Comparison of ENCODE assay signal across 25 cellular contexts in genomic region chr3:27657404-27657803, GRCh38.
A peak's percentile ranks its signal among the peaks of the same experiment; 100 is the strongest.
DNase-seq lines count a peak whose midpoint lies in the region; ATAC-seq lines count a peak whose summit lies in the region.
"Had no signal": no experiment of that assay in that cellular context is flagged by ENCODE, and none has a peak within 500 bp of the region (broad histone marks: within the 10 kb centered on the region; RNA-seq: fewer than 3 reads in every experiment).

No MANE protein-coding gene starts in this region.

- peak; percentile 75 for DNase-seq in EL
- peak; percentile 66 for DNase-seq in NCI-H226
- DNase-seq in dermis blood vessel endothelial cell: peak; percentile 48
- peak; percentile 12 to 57 for DNase-seq in lung microvascular endothelial cell (ENCODE audit: low read depth in 2 of 2)
- no peak for DNase-seq in kidney glomerular epithelial cell (lab: John Stamatoyannopoulos, UW)
- DNase-seq in T-helper 17 cell: no peak
- DNase-seq: activated CD4-positive, alpha-beta T cell treated with anti-CD3 and anti-CD28 coated beads, Interleukin-2, amount 50 U/mL, for 4 hours; anterior cingulate cortex; hippocampal formation; MM.1S; NCI-H1436; NCI-H510A; nephron progenitor cell; pancreas; right cardiac atrium; stimulated activated CD4-positive, alpha-beta T cell treated with anti-CD3 and anti-CD28 coated beads, Interleukin-12 subunit alpha, Interleukin-12 subunit beta, amount 100 ng/mL, for 4 hours; stimulated activated naive CD4-positive, alpha-beta T cell treated with Interleukin-2 at 50 U/mL for 16 hours; testis had no signal

- ATAC-seq in T-helper 17 cell (no peak), HG03457 (IDR thresholded peaks at IDR 0.05; ENCODE audit: unreplicated experiment) (no peak)
- ATAC-seq: activated T-helper 17 cell treated with anti-CD3 and anti-CD28 coated beads, Interleukin-2, amount 50 U/mL, for 72 hours; Panc1; pancreas; right cardiac atrium had no signal

- peaks cover 2% of the 10 kb centered on the region for H3K36me3 Mint-ChIP-seq in T-helper 17 cell (ENCODE audit: low read depth)
- H3K36me3 Mint-ChIP-seq: activated naive CD4-positive, alpha-beta T cell treated with anti-CD3 and anti-CD28 coated beads, Interleukin-2, amount 50 U/mL, for 24 hours; CD14-positive monocyte had no signal

- H3K27me3 Mint-ChIP-seq in T-helper 17 cell: peaks cover 12% of the 10 kb centered on the region
- H3K27me3 Mint-ChIP-seq: activated T-helper 17 cell treated with anti-CD3 and anti-CD28 coated beads, Interleukin-2, amount 50 U/mL, for 72 hours had no signal

- no peaks in the 10 kb centered on the region for H3K9me3 ChIP-seq in T-helper 17 cell (ENCODE audit: control insufficient read depth, low read length, poor library complexity, severe bottlenecking)
- H3K9me3 ChIP-seq: pancreas, SJSA1, testis had no signal

- no peak overlapping the region for H3K27ac Mint-ChIP-seq in T-helper 17 cell
- H3K27ac Mint-ChIP-seq: activated naive CD4-positive, alpha-beta T cell treated with anti-CD3 and anti-CD28 coated beads, Interleukin-2, amount 50 U/mL, for 24 hours; activated T-helper 17 cell treated with anti-CD3 and anti-CD28 coated beads, Interleukin-2, amount 50 U/mL, for 72 hours; CD14-positive monocyte; nephron progenitor cell had no signal

- H3K4me1 Mint-ChIP-seq in T-helper 17 cell: peaks cover 3% of the 10 kb centered on the region
- H3K4me1 Mint-ChIP-seq: activated naive CD4-positive, alpha-beta T cell treated with anti-CD3 and anti-CD28 coated beads, Interleukin-2, amount 50 U/mL, for 24 hours had no signal

- no peak overlapping the region for H3K4me3 Mint-ChIP-seq in T-helper 17 cell
- H3K4me3 Mint-ChIP-seq: activated naive CD4-positive, alpha-beta T cell treated with anti-CD3 and anti-CD28 coated beads, Interleukin-2, amount 50 U/mL, for 24 hours; activated T-helper 17 cell treated with anti-CD3 and anti-CD28 coated beads, Interleukin-2, amount 50 U/mL, for 72 hours; CD14-positive monocyte; central memory CD8-positive, alpha-beta T cell; nephron progenitor cell had no signal

Comparison
In these comparisons a context has a peak if more than half of its experiments do, and no peak if none do; other contexts are left out.
1. DNase-seq: peak in EL (single experiment), NCI-H226 (single experiment), dermis blood vessel endothelial cell (single experiment) and lung microvascular endothelial cell (2 of 2); none in kidney glomerular epithelial cell (single experiment) and T-helper 17 cell (0 of 3).